ENCODE assay signal across 9 cellular contexts in the genomic region with DNA sequence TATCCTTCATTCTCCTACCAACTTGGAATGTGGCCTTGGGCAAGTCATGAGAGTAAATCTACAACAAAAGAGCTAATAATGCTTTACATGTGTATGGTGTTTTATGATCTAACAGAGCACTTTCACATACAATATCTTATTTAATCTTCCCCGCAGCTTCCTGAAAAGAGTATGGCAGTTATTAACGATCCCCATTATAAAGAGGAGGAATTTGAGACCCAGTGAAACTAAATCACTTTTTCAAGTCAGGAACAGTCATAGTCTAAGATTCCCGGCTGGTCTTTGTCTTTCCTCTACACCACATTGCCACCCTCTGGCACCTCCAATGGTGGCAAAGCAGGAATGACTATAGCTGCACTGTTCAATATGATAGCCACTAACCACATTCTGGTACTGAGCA.
DNase-seq lines count a peak whose midpoint lies in the region; ATAC-seq and TF ChIP-seq lines count a peak whose summit lies in the region.
"Had no signal": no experiment of that assay in that cellular context is flagged by ENCODE, and none has a peak within 500 bp of the region (broad histone marks: within the 10 kb centered on the region; RNA-seq: fewer than 3 reads in every experiment).

No MANE protein-coding gene starts in this region.

- no peaks in the 10 kb centered on the region for H3K27me3 ChIP-seq in RWPE2 (ENCODE audit: insufficient read depth, poor library complexity, severe bottlenecking)

- ATAC-seq in RWPE2 (ENCODE audit: low read depth) = peak; percentile 83
- ATAC-seq in natural killer cell treated with Interleukin-12 subunit alpha and Interleukin-12 subunit beta and Interleukin-15 and Interleukin-18, amount 100 ng/mL, for 72 hours = no peak

- H3K4me1 ChIP-seq in RWPE2 (ENCODE audit: insufficient read depth, poor library complexity, severe bottlenecking) = peaks cover 20% of the 10 kb centered on the region

- no peaks in the 10 kb centered on the region for H3K9me3 Mint-ChIP-seq in activated CD4-positive, alpha-beta T cell treated with anti-CD3 and anti-CD28 coated beads, Interleukin-2, amount 10 ng/mL, durations not matched to agents 24 days and 14 days
- no peaks in the 10 kb centered on the region for H3K9me3 Mint-ChIP-seq in natural killer cell treated with Interleukin-12 subunit alpha and Interleukin-12 subunit beta and Interleukin-15 and Interleukin-18, amount 100 ng/mL, for 72 hours
- H3K9me3 Mint-ChIP-seq: CD4-positive, CD25-positive, alpha-beta regulatory T cell had no signal

- DNase-seq in NCI-H2081 (lab: John Stamatoyannopoulos, UW) (peak; percentile 1 to 8), NCI-H2081 treated with DMSO at 0.1 percent for 48 hours (lab: John Stamatoyannopoulos, UW) (no peak), RWPE2 (ENCODE audit: low spot score) (no peak), fibroblast of the aortic adventitia (ENCODE audit: low read depth) (peak; percentile 44), stromal cell of bone marrow (ENCODE audit: low read depth) (peak; percentile 41), activated gamma-delta T cell treated with Interleukin-2 at 50 U/mL for 16 hours (no peak)
- DNase-seq in activated CD4-positive, alpha-beta T cell treated with anti-CD3 and anti-CD28 coated beads, Interleukin-2, amount 10 ng/mL, durations not matched to agents 24 days and 14 days = no peak
- DNase-seq in natural killer cell treated with Interleukin-12 subunit alpha and Interleukin-12 subunit beta and Interleukin-15 and Interleukin-18, amount 100 ng/mL, for 72 hours (ENCODE audit: low spot score) = no peak
- DNase-seq: CD4-positive, CD25-positive, alpha-beta regulatory T cell had no signal

- peak overlapping the region; percentile 29 for H3K27ac ChIP-seq in RWPE2 (ENCODE audit: poor library complexity, severe bottlenecking)

- no peak overlapping the region for H3K4me3 ChIP-seq in RWPE2 (ENCODE audit: severe bottlenecking)
- H3K4me3 ChIP-seq in fibroblast of the aortic adventitia (ENCODE audit: low read depth, low read length) = no peak overlapping the region

- H3K27me3 Mint-ChIP-seq in activated CD4-positive, alpha-beta T cell treated with anti-CD3 and anti-CD28 coated beads, Interleukin-2, amount 10 ng/mL, durations not matched to agents 24 days and 14 days = peaks cover 4% of the 10 kb centered on the region
- peaks cover 2 to 8% of the 10 kb centered on the region in 2 donors for H3K27me3 Mint-ChIP-seq in natural killer cell treated with Interleukin-12 subunit alpha and Interleukin-12 subunit beta and Interleukin-15 and Interleukin-18, amount 100 ng/mL, for 72 hours

- intact Hi-C loops in activated CD4-positive, alpha-beta T cell treated with anti-CD3 and anti-CD28 coated beads, Interleukin-2, amount 10 ng/mL, durations not matched to agents 24 days and 14 days (cut with micrococcal nuclease) = no loop called here

- peak; percentile 54 for TF ChIP-seq CTCF in RWPE2 (IDR thresholded peaks at IDR 0.05; ENCODE audit: poor library complexity, severe bottlenecking)
- TF ChIP-seq CTCF in fibroblast of the aortic adventitia (IDR thresholded peaks at IDR 0.05; ENCODE audit: insufficient read depth, low read length) = peak; percentile 45

- H3K4me1 Mint-ChIP-seq in activated CD4-positive, alpha-beta T cell treated with anti-CD3 and anti-CD28 coated beads, Interleukin-2, amount 10 ng/mL, durations not matched to agents 24 days and 14 days = no peaks in the 10 kb centered on the region
- no peaks in the 10 kb centered on the region for H3K4me1 Mint-ChIP-seq in natural killer cell treated with Interleukin-12 subunit alpha and Interleukin-12 subunit beta and Interleukin-15 and Interleukin-18, amount 100 ng/mL, for 72 hours (ENCODE audit: low read depth in 2 of 2)
- H3K4me1 Mint-ChIP-seq: CD4-positive, CD25-positive, alpha-beta regulatory T cell had no signal

- no peaks in the 10 kb centered on the region for H3K36me3 Mint-ChIP-seq in activated CD4-positive, alpha-beta T cell treated with anti-CD3 and anti-CD28 coated beads, Interleukin-2, amount 10 ng/mL, durations not matched to agents 24 days and 14 days (ENCODE audit: low read depth)
- no peaks in the 10 kb centered on the region for H3K36me3 Mint-ChIP-seq in natural killer cell treated with Interleukin-12 subunit alpha and Interleukin-12 subunit beta and Interleukin-15 and Interleukin-18, amount 100 ng/mL, for 72 hours
- H3K36me3 Mint-ChIP-seq: CD4-positive, CD25-positive, alpha-beta regulatory T cell had no signal

- H3K4me3 Mint-ChIP-seq in activated CD4-positive, alpha-beta T cell treated with anti-CD3 and anti-CD28 coated beads, Interleukin-2, amount 10 ng/mL, durations not matched to agents 24 days and 14 days = no peak overlapping the region
- H3K4me3 Mint-ChIP-seq in natural killer cell treated with Interleukin-12 subunit alpha and Interleukin-12 subunit beta and Interleukin-15 and Interleukin-18, amount 100 ng/mL, for 72 hours = no peak overlapping the region
- H3K4me3 Mint-ChIP-seq: CD4-positive, CD25-positive, alpha-beta regulatory T cell had no signal

- peaks cover 37% of the 10 kb centered on the region for H3K36me3 ChIP-seq in RWPE2 (ENCODE audit: low read depth)

- no peaks in the 10 kb centered on the region for H3K9me3 ChIP-seq in RWPE2 (ENCODE audit: severe bottlenecking)

- no peak overlapping the region for H3K27ac Mint-ChIP-seq in activated CD4-positive, alpha-beta T cell treated with anti-CD3 and anti-CD28 coated beads, Interleukin-2, amount 10 ng/mL, durations not matched to agents 24 days and 14 days
- no peak overlapping the region for H3K27ac Mint-ChIP-seq in natural killer cell treated with Interleukin-12 subunit alpha and Interleukin-12 subunit beta and Interleukin-15 and Interleukin-18, amount 100 ng/mL, for 72 hours
- H3K27ac Mint-ChIP-seq: CD4-positive, CD25-positive, alpha-beta regulatory T cell had no signal

Comparison
In these comparisons a context has a peak if more than half of its experiments do, and no peak if none do; other contexts are left out.
1. DNase-seq: peak in NCI-H2081 (2 of 2), fibroblast of the aortic adventitia (single experiment) and stromal cell of bone marrow (single experiment); none in NCI-H2081 treated with DMSO at 0.1 percent for 48 hours (single experiment), RWPE2 (single experiment), activated CD4-positive, alpha-beta T cell treated with anti-CD3 and anti-CD28 coated beads, Interleukin-2, amount 10 ng/mL, durations not matched to agents 24 days and 14 days (single experiment), activated gamma-delta T cell treated with Interleukin-2 at 50 U/mL for 16 hours (single experiment) and natural killer cell treated with Interleukin-12 subunit alpha and Interleukin-12 subunit beta and Interleukin-15 and Interleukin-18, amount 100 ng/mL, for 72 hours (single experiment).